8 cellular contexts compared by ENCODE assay signal in the genomic region with DNA sequence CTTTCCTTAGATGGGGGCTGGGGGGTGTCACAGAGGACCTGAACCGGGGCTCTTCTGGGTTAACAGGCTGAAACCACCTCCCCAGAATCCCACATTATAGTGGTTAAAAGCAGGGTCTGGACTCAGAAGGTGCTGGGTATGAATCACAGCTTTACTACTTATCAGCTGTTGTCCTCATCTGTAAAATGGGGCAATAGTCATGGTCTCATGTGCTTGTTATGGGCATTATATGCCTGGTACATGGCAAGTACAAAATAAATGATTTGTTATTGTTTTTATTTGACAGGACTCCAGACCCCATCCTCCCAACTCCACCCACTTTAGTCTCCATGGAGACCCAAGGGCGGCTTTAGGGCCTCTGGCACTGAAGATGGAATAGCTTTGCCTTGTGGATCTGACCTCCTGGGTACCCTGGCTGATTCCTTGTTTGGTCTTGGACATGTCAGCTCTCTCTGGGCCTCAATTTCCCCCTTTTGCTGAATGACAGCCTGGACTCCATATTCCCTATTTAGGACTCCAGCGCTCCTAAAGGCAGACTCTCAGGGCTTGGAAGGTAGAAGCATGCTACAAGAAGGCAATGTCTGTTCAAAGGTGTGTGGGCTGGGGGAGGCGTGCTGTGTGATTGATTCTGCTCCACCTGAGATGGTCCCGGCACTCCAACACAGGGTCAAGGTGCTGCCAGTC. TPM values are rescaled to one million over a fixed set of nuclear protein-coding genes. Genes with fewer than 3 reads are reported as not detected.
A peak's percentile ranks its signal among the peaks of the same experiment; 100 is the strongest.
DNase-seq lines count a peak whose midpoint lies in the region; FAIRE-seq and TF ChIP-seq lines count a peak whose summit lies in the region.

No MANE protein-coding gene starts in this region.

- peak overlapping the region; percentile 89 for H3K4me3 Mint-ChIP-seq in glutamatergic neuron (ENCODE audit: unreplicated experiment)

- peaks cover 9% of the 10 kb centered on the region for H3K27me3 Mint-ChIP-seq in glutamatergic neuron (ENCODE audit: unreplicated experiment)

- peaks cover 3% of the 10 kb centered on the region for H3K4me1 Mint-ChIP-seq in glutamatergic neuron (ENCODE audit: low read depth, unreplicated experiment)

- intact Hi-C loops in spleen (cut with DNase I; ENCODE audit: low total_unique reads), result loop anchor here (5.0 kb wide), 1 partner anchor 113 kb away; the partner anchor contains the start of genes MORC2 and TUG1

- H3K9me3 ChIP-seq in spleen, result no peaks in the 10 kb centered on the region

- peak overlapping the region; percentile 65 for H3K27ac ChIP-seq in VCaP
- peak overlapping the region; percentile 64 to 96 (median 92) for H3K27ac ChIP-seq in spleen

- TF ChIP-seq POLR2A in spleen (IDR thresholded peaks at IDR 0.05), result no peak

- peaks cover 3% of the 10 kb centered on the region for H3K9me3 Mint-ChIP-seq in glutamatergic neuron (ENCODE audit: unreplicated experiment)

- H3K27me3 ChIP-seq in spleen (replicated peaks in 1 of 7), result no peaks in the 10 kb centered on the region

- no peak for FAIRE-seq in RCC 7860 (lab: Jason Lieb, UNC)

- H3K36me3 ChIP-seq in spleen, result peaks cover 0 to 7% (median 0%) of the 10 kb centered on the region in 6 donors

- WGBS in spleen, 5 donors, result 33 to 36% (median 36%) methylated on average over 5 of the region's 5 CpGs

- no peaks in the 10 kb centered on the region for H3K36me3 Mint-ChIP-seq in glutamatergic neuron (ENCODE audit: unreplicated experiment)

- peak overlapping the region; percentile 69 to 95 (median 82) for H3K4me3 ChIP-seq in spleen

- H3K4me1 ChIP-seq in spleen, result peaks cover 12 to 63% (median 48%) of the 10 kb centered on the region in 6 donors

- DNase-seq in NCI-H2227 (lab: John Stamatoyannopoulos, UW; ENCODE audit: unreplicated experiment), result peak; percentile 38
- DNase-seq in NCI-H2227 treated with DMSO at 0.1 percent for 48 hours (lab: John Stamatoyannopoulos, UW), result no peak
- no peak for DNase-seq in glutamatergic neuron
- DNase-seq in spleen, result no peak
- no peak for DNase-seq in stimulated activated CD4-positive, alpha-beta T cell treated with anti-CD3 and anti-CD28 coated beads, Interleukin-4, amount 100 ng/mL, for 4 hours
- DNase-seq in RCC 7860 (ENCODE audit: low spot score), result no peak
- DNase-seq in D341Med (ENCODE audit: low spot score), result no peak

- TF ChIP-seq CTCF in VCaP (conservative IDR thresholded peaks at IDR 0.05) (no peak), glutamatergic neuron (IDR thresholded peaks at IDR 0.05; ENCODE audit: partially characterized antibody, unreplicated experiment) (no peak), spleen (IDR thresholded peaks at IDR 0.05 in 8 of 11, conservative IDR thresholded peaks at IDR 0.05 in 3 of 11) (no peak)

- peak overlapping the region; percentile 94 for H3K27ac Mint-ChIP-seq in glutamatergic neuron (ENCODE audit: unreplicated experiment)

RNA-seq across cellular contexts. Expression of gene SMTN, which starts 0.8 kb away (rescaled TPM):
- total RNA-seq in glutamatergic neuron (ENCODE audit: unreplicated experiment), result 13.3 TPM
- 100 to 1,000 TPM; 124 to 230 (median 159) TPM for total RNA-seq in spleen
- polyA plus RNA-seq in spleen, result 10 to 100 TPM; 21.2 to 88.9 (median 47.0) TPM

RNA-seq across cellular contexts. Expression of gene SELENOM, which starts 27.1 kb away (rescaled TPM):
- total RNA-seq in glutamatergic neuron (ENCODE audit: unreplicated experiment) (40.9 TPM), spleen (10 to 100 TPM; 47.0 to 74.4 (median 66.7) TPM)
- polyA plus RNA-seq in spleen, result 100 to 1,000 TPM; 119 to 151 (median 138) TPM

RNA-seq across cellular contexts. Expression of gene INPP5J, which starts 42.5 kb away (rescaled TPM):
- total RNA-seq in glutamatergic neuron (ENCODE audit: unreplicated experiment), result 15.4 TPM
- total RNA-seq in spleen, result under 1 TPM in 5 of 7 donors, not detected in 2; 0.23 to 0.87 (median 0.60) TPM
- polyA plus RNA-seq in spleen, result under 1 TPM; 0.14 to 0.51 (median 0.33) TPM
